In genomic region chr9:69672828-69673640, GRCh38 we compare ENCODE assay signal across 7 cellular contexts.
DNase-seq lines count a peak whose midpoint lies in the region; ATAC-seq and TF ChIP-seq lines count a peak whose summit lies in the region.

No MANE protein-coding gene starts in this region.

- H3K9ac ChIP-seq in iPS-15b (ENCODE audit: low read depth, low read length): peak overlapping the region; percentile 38

- no peak for TF ChIP-seq POLR2A in GM18505 (IDR thresholded peaks at IDR 0.05; ENCODE audit: borderline replicate concordance, extremely low read depth, insufficient read depth, insufficient read length)

- no peaks in the 10 kb centered on the region for H3K36me3 ChIP-seq in iPS-15b (ENCODE audit: control insufficient read depth, insufficient read depth, low read length)

- ATAC-seq in GM18505 (IDR thresholded peaks at IDR 0.05; ENCODE audit: unreplicated experiment): peak; percentile 93
- peak; percentile 94 for ATAC-seq in HG02973 (IDR thresholded peaks at IDR 0.05; ENCODE audit: unreplicated experiment)

- H3K27me3 ChIP-seq in iPS-15b (ENCODE audit: control insufficient read depth, insufficient read depth, low read length): peaks cover 28% of the 10 kb centered on the region

- H3K9me3 ChIP-seq in iPS-15b (ENCODE audit: control insufficient read depth, insufficient read depth, low read length): no peaks in the 10 kb centered on the region

- DNase-seq in NCI-H1930 (lab: John Stamatoyannopoulos, UW) (peak; percentile 77 to 86), UCSD-AML1 (lab: John Stamatoyannopoulos, UW; ENCODE audit: unreplicated experiment) (peak; percentile 79), brain pericyte (ENCODE audit: low read depth, low spot score) (peak; percentile 56), skeletal muscle cell (ENCODE audit: low read depth) (peak; percentile 66)

- H3K4me1 ChIP-seq in iPS-15b (ENCODE audit: control insufficient read depth, insufficient read depth, low read length): no peaks in the 10 kb centered on the region

- H3K4me3 ChIP-seq in iPS-15b (ENCODE audit: low read depth, low read length) (peak overlapping the region; percentile 64), skeletal muscle cell (ENCODE audit: low read depth, low read length) (peak overlapping the region; percentile 83)

Comparison
In these comparisons a context has a peak if more than half of its experiments do, and no peak if none do; other contexts are left out.
1. Peak in every context shown above with its lines: DNase-seq, ATAC-seq and H3K4me3 ChIP-seq.